In genomic region chr14:93142854-93143652, GRCh38 we compare ENCODE assay signal across 20 cellular contexts.
"Had no signal": no experiment of that assay in that cellular context is flagged by ENCODE, and none has a peak within 500 bp of the region (broad histone marks: within the 10 kb centered on the region; RNA-seq: fewer than 3 reads in every experiment).

No MANE protein-coding gene starts in this region.

- H3K4me3 ChIP-seq: K562 had no signal

- DNase-seq: Kasumi-1; MM.1S; NCI-H1092 treated with DMSO at 0.1 percent for 48 hours; NCI-H1436; NCI-H187; NCI-H2029 treated with DMSO at 0.1 percent for 48 hours; NCI-H345; NCI-H446 treated with DMSO at 0.1 percent for 48 hours; NCI-H524; NCI-H526 treated with DMSO at 0.1 percent for 48 hours; NCI-H748 treated with DMSO at 0.1 percent for 48 hours; NK-92 treated with Interleukin-12 subunit alpha and Interleukin-12 subunit beta, amount 100 ng/mL, for 24 hours; PC-3; SHP77; SK-N-SH had no signal

- H3K9me3 Mint-ChIP-seq: IgD-negative memory B cell had no signal

- H3K4me3 Mint-ChIP-seq: IgD-negative memory B cell had no signal

- ATAC-seq: K562, Panc1, PC-3 had no signal

- H3K27ac Mint-ChIP-seq: IgD-negative memory B cell had no signal

- H3K36me3 Mint-ChIP-seq: IgD-negative memory B cell had no signal

- H3K27ac ChIP-seq: KMS-11, RWPE1 had no signal

- H3K9me3 ChIP-seq: SK-N-SH had no signal
